ENCODE assay signal across 1 cellular context in the genomic region with DNA sequence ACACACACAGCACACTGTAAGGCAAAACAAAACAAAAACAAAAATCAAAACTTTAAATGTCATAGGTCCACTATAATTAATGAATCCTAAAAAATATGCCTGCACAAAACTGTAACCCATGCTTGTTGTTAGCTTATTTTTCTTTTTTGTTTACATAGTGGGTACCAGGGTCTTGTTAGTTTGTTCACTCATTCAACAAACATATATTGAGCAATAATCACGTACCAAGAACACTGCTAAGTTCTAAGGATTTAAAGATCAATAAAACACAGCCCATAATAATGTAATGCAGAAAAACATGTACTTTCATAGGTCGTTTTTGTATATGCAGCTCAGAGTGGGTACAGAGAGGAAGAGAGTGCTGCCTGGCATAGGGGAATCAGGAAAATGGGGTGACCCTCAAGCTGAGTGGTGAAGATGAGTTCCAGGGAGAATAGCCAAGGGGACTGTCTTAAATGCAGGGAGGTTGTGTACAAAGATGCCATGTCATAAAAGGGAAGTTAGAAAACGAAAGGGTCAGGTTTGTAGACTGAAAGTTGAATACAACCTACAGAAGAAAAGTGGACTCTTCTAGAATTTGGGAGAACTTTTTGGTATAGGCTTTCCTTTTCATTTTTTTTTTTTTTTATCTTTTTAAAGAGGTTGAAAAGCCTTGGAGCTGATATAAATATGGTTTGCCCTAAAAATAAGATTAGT.
TF ChIP-seq lines count a peak whose summit lies in the region.

No MANE protein-coding gene starts in this region.

TF ChIP-seq in GM12878, 131 proteins besides CTCF, POLR2A, EP300 and RAD21 (continued from another document):
- TF ChIP-seq, protein P1, sequence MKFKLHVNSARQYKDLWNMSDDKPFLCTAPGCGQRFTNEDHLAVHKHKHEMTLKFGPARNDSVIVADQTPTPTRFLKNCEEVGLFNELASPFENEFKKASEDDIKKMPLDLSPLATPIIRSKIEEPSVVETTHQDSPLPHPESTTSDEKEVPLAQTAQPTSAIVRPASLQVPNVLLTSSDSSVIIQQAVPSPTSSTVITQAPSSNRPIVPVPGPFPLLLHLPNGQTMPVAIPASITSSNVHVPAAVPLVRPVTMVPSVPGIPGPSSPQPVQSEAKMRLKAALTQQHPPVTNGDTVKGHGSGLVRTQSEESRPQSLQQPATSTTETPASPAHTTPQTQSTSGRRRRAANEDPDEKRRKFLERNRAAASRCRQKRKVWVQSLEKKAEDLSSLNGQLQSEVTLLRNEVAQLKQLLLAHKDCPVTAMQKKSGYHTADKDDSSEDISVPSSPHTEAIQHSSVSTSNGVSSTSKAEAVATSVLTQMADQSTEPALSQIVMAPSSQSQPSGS (IDR thresholded peaks at IDR 0.05; ENCODE audit: low read length), result no peak
- TF ChIP-seq SP1 (IDR thresholded peaks at IDR 0.05; ENCODE audit: low read depth, low read length) (no peak), TCF3 (IDR thresholded peaks at IDR 0.05; ENCODE audit: borderline replicate concordance, insufficient read depth, low read depth, low read length) (no peak), NR2F1 (conservative IDR thresholded peaks at IDR 0.05) (no peak), RFX5 (IDR thresholded peaks at IDR 0.05; ENCODE audit: low read depth, low read length) (no peak), PAX5 (IDR thresholded peaks at IDR 0.05; ENCODE audit: borderline replicate concordance, low read depth, low read length) (no peak), CBX3 (IDR thresholded peaks at IDR 0.05; ENCODE audit: borderline replicate concordance, low read depth) (no peak), BMI1 (IDR thresholded peaks at IDR 0.05; ENCODE audit: borderline replicate concordance) (no peak)
- TF ChIP-seq, protein P2, sequence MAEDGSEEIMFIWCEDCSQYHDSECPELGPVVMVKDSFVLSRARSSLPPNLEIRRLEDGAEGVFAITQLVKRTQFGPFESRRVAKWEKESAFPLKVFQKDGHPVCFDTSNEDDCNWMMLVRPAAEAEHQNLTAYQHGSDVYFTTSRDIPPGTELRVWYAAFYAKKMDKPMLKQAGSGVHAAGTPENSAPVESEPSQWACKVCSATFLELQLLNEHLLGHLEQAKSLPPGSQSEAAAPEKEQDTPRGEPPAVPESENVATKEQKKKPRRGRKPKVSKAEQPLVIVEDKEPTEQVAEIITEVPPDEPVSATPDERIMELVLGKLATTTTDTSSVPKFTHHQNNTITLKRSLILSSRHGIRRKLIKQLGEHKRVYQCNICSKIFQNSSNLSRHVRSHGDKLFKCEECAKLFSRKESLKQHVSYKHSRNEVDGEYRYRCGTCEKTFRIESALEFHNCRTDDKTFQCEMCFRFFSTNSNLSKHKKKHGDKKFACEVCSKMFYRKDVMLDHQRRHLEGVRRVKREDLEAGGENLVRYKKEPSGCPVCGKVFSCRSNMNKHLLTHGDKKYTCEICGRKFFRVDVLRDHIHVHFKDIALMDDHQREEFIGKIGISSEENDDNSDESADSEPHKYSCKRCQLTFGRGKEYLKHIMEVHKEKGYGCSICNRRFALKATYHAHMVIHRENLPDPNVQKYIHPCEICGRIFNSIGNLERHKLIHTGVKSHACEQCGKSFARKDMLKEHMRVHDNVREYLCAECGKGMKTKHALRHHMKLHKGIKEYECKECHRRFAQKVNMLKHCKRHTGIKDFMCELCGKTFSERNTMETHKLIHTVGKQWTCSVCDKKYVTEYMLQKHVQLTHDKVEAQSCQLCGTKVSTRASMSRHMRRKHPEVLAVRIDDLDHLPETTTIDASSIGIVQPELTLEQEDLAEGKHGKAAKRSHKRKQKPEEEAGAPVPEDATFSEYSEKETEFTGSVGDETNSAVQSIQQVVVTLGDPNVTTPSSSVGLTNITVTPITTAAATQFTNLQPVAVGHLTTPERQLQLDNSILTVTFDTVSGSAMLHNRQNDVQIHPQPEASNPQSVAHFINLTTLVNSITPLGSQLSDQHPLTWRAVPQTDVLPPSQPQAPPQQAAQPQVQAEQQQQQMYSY (CRISPR knock-in tag; IDR thresholded peaks at IDR 0.05), result no peak
